1 cellular context compared by ENCODE assay signal in genomic region chr9:69649566-69650260, GRCh38.
TF ChIP-seq lines count a peak whose summit lies in the region.

No MANE protein-coding gene starts in this region.

TF ChIP-seq in IMR-90, 13 proteins besides CTCF, POLR2A, EP300 and RAD21:
- TF ChIP-seq CEBPB (IDR thresholded peaks at IDR 0.05; ENCODE audit: low read depth, low read length) (peak; percentile 56), SMC3 (IDR thresholded peaks at IDR 0.05; ENCODE audit: low read depth, low read length) (no peak), MXI1 (IDR thresholded peaks at IDR 0.05; ENCODE audit: borderline replicate concordance, low read depth, low read length) (peak; percentile 57; the same call in 1 of the 2 replicates), MAZ (IDR thresholded peaks at IDR 0.05; ENCODE audit: borderline replicate concordance, low read depth, low read length) (0 out of 2 replicates have a peak, but pooled peaks have one; percentile 21), FOS (IDR thresholded peaks at IDR 0.05; ENCODE audit: low read depth, low read length) (peak; percentile 22; the same call in 1 of the 2 replicates)
TF ChIP-seq in IMR-90: peak in this region for 4.
